ENCODE assay signal across 18 cellular contexts in genomic region chr17:27951872-27952271, GRCh38.
"Had no signal": no experiment of that assay in that cellular context is flagged by ENCODE, and none has a peak within 500 bp of the region (broad histone marks: within the 10 kb centered on the region; RNA-seq: fewer than 3 reads in every experiment).

No MANE protein-coding gene starts in this region.

- H3K4me1 ChIP-seq: esophagus muscularis mucosa, left lung, lower lobe of right lung, vagina had no signal

- H3K4me3 ChIP-seq: esophagus muscularis mucosa, left lung, lower lobe of right lung, neural progenitor cell, ovary, vagina had no signal

- DNase-seq: effector memory CD8-positive, alpha-beta T cell; head of caudate nucleus; hippocampal formation; kidney glomerular epithelial cell; left lung; lower lobe of right lung; mesenchymal stem cell; midbrain; ovary; right cardiac atrium; small intestine; stimulated activated CD4-positive, alpha-beta T cell treated with anti-CD3 and anti-CD28 coated beads, Interleukin-12 subunit alpha, Interleukin-12 subunit beta, amount 100 ng/mL, for 4 hours; stimulated activated naive CD4-positive, alpha-beta T cell treated with Interleukin-2 at 50 U/mL for 16 hours had no signal

- H3K36me3 ChIP-seq: esophagus muscularis mucosa, left lung, lower lobe of right lung, neural progenitor cell, ovary, vagina had no signal

- H3K27me3 ChIP-seq: neural progenitor cell, ovary, vagina had no signal

- ATAC-seq: effector memory CD8-positive, alpha-beta T cell; left lung; lower lobe of right lung; natural killer cell treated with Interleukin-12 subunit alpha and Interleukin-12 subunit beta and Interleukin-15 and Interleukin-18, amount 100 ng/mL, for 72 hours; right cardiac atrium had no signal

- H3K9me3 ChIP-seq: esophagus muscularis mucosa, left lung, lower lobe of right lung, ovary, vagina had no signal

- H3K27ac ChIP-seq: epithelial cell of prostate, esophagus muscularis mucosa, left lung, lower lobe of right lung, neural progenitor cell, ovary, vagina had no signal
